ENCODE assay signal across 7 cellular contexts in genomic region chr11:87097582-87097981, GRCh38. TPM values are rescaled to one million over a fixed set of nuclear protein-coding genes. Genes with fewer than 3 reads are reported as not detected.
DNase-seq lines count a peak whose midpoint lies in the region; ATAC-seq and TF ChIP-seq lines count a peak whose summit lies in the region.

No MANE protein-coding gene starts in this region.

- intact Hi-C loops in mammary epithelial cell (cut with micrococcal nuclease) (loop anchor here (2.0 to 10.0 kb wide), 2 partner anchors 103 to 193 kb away; no protein-coding TSS in a partner anchor), left lung (cut with DNase I) (no loop called here)

- H3K4me1 Mint-ChIP-seq in stimulated activated naive CD8-positive, alpha-beta T cell treated with anti-CD3 and anti-CD28 coated beads, Interleukin-15, Interleukin-2, amounts not matched to agents 100 ng/mL and 50 ng/mL, for 24 hours (ENCODE audit: low read depth) = peaks cover 8% of the 10 kb centered on the region

- dilution Hi-C loops in mammary epithelial cell (cut with HindIII; ENCODE audit: low sequenced_read_pairs) = no loop called here

- DNase-seq in G401 (ENCODE audit: low spot score) (peak; percentile 3), HL-60 (ENCODE audit: low read depth in 1 of 2, low spot score in 1 of 2) (peak; percentile 14 to 66), SIG-M5 treated with dmso at 0.1 percent for 504 hours (lab: John Stamatoyannopoulos, UW; ENCODE audit: unreplicated experiment) (peak; percentile 80), mammary epithelial cell (peak; percentile 22), left lung (no peak)

- H3K36me3 Mint-ChIP-seq in stimulated activated naive CD8-positive, alpha-beta T cell treated with anti-CD3 and anti-CD28 coated beads, Interleukin-15, Interleukin-2, amounts not matched to agents 100 ng/mL and 50 ng/mL, for 24 hours (ENCODE audit: low read depth) = peaks cover 38% of the 10 kb centered on the region

- no peak overlapping the region for H3K4me2 ChIP-seq in mammary epithelial cell (ENCODE audit: insufficient read depth, low read depth, low read length)

- TF ChIP-seq CTCF in HL-60 (IDR thresholded peaks at IDR 0.05; ENCODE audit: insufficient read depth, low read length) (peak; percentile 72), mammary epithelial cell (conservative IDR thresholded peaks at IDR 0.05 in 1 of 2, IDR thresholded peaks at IDR 0.05 in 1 of 2; ENCODE audit: extremely low read depth in 1 of 2, insufficient read depth in 1 of 2, low read depth in 1 of 2, low read length in 2 of 2) (peak; percentile 80 to 81), left lung (IDR thresholded peaks at IDR 0.05) (peak; percentile 48 to 53)

- H3K79me2 ChIP-seq in mammary epithelial cell (ENCODE audit: insufficient read depth, low read length) = no peaks in the 10 kb centered on the region

- no TSS peak for BruUV-seq in mammary epithelial cell (replicated peaks; lab: Mats Ljungman, UMichigan)

- no peak overlapping the region for H2AFZ ChIP-seq in mammary epithelial cell (ENCODE audit: low read depth, low read length)

- H3K36me3 ChIP-seq in mammary epithelial cell (ENCODE audit: insufficient read depth, low read length) (no peaks in the 10 kb centered on the region), left lung (peaks cover 0 to 18% of the 10 kb centered on the region in 2 donors)

- H3K27ac ChIP-seq in HL-60 (replicated peaks) (no peak overlapping the region), mammary epithelial cell (ENCODE audit: insufficient read depth, low read depth, low read length) (no peak overlapping the region), left lung (no peak overlapping the region)

- ATAC-seq in GM19463 (IDR thresholded peaks at IDR 0.05; ENCODE audit: unreplicated experiment) (peak; percentile 99), left lung (peak; percentile 81)

- H3K4me3 ChIP-seq in HL-60 (replicated peaks; ENCODE audit: insufficient read depth, low read length) = no peak overlapping the region
- no peak overlapping the region for H3K4me3 ChIP-seq in mammary epithelial cell (replicated peaks in 1 of 3; ENCODE audit: insufficient read depth in 1 of 3, low read depth in 2 of 3, low read length in 3 of 3)
- no peak overlapping the region for H3K4me3 ChIP-seq in left lung

- no peak overlapping the region for H3K4me3 Mint-ChIP-seq in stimulated activated naive CD8-positive, alpha-beta T cell treated with anti-CD3 and anti-CD28 coated beads, Interleukin-15, Interleukin-2, amounts not matched to agents 100 ng/mL and 50 ng/mL, for 24 hours

- no peaks in the 10 kb centered on the region for H4K20me1 ChIP-seq in mammary epithelial cell (ENCODE audit: insufficient read depth, low read length)

- H3K9me3 ChIP-seq in mammary epithelial cell (replicated peaks; ENCODE audit: insufficient read depth, low read length) (no peaks in the 10 kb centered on the region), left lung (peaks cover 0 to 9% of the 10 kb centered on the region in 2 donors)

- peak overlapping the region; percentile 31 for H3K27ac Mint-ChIP-seq in stimulated activated naive CD8-positive, alpha-beta T cell treated with anti-CD3 and anti-CD28 coated beads, Interleukin-15, Interleukin-2, amounts not matched to agents 100 ng/mL and 50 ng/mL, for 24 hours

- in situ Hi-C loops in G401 (cut with HindIII; ENCODE audit: low sequenced_read_pairs) = no loop called here
- in situ Hi-C loops in mammary epithelial cell (cut with MboI; ENCODE audit: low sequenced_read_pairs in 2 of 2) = no loop called here

- H3K9me3 Mint-ChIP-seq in stimulated activated naive CD8-positive, alpha-beta T cell treated with anti-CD3 and anti-CD28 coated beads, Interleukin-15, Interleukin-2, amounts not matched to agents 100 ng/mL and 50 ng/mL, for 24 hours = peaks cover 4% of the 10 kb centered on the region

- H3K4me1 ChIP-seq in mammary epithelial cell (ENCODE audit: insufficient read depth, low read length) (no peaks in the 10 kb centered on the region), left lung (no peaks in the 10 kb centered on the region)

- H3K27me3 Mint-ChIP-seq in stimulated activated naive CD8-positive, alpha-beta T cell treated with anti-CD3 and anti-CD28 coated beads, Interleukin-15, Interleukin-2, amounts not matched to agents 100 ng/mL and 50 ng/mL, for 24 hours = no peaks in the 10 kb centered on the region

- 67% methylated on average over 3 of the region's 3 CpGs for WGBS in mammary epithelial cell (ENCODE audit: low coverage, missing lambda C conversion rate)

- no peaks in the 10 kb centered on the region for H3K27me3 ChIP-seq in HL-60 (ENCODE audit: insufficient read depth, poor library complexity, severe bottlenecking)
- no peaks in the 10 kb centered on the region for H3K27me3 ChIP-seq in mammary epithelial cell (ENCODE audit: insufficient read depth, low read length)
- no peaks in the 10 kb centered on the region for H3K27me3 ChIP-seq in left lung

- no peak overlapping the region for H3K9ac ChIP-seq in mammary epithelial cell (ENCODE audit: insufficient read depth, low read length)

- CTCF ChIA-PET in mammary epithelial cell (lab: Charles Lee; ENCODE audit: low non-redundant PET) = interaction anchor here (0.6 to 0.7 kb wide), 3 partner anchors 101 to 1554 kb away, joined by 3 to 8 read pairs (median 4); no protein-coding TSS in a partner anchor

RNA-seq across cellular contexts. Expression of gene TMEM135, which starts 59.8 kb away (rescaled TPM):
- total RNA-seq in G401 (2014; rRNA removed; shearing (Covaris generic)) = 67.1 and 83.3 TPM in 2 replicates
- 10 to 100 TPM; 30.8 to 37.3 TPM for total RNA-seq in mammary epithelial cell
- 24.4 TPM for polyA plus RNA-seq in mammary epithelial cell
- 47.2 TPM for polyA minus RNA-seq in mammary epithelial cell
- total RNA-seq in left lung = 10 to 100 TPM; 21.3 to 26.6 TPM

Comparison
In these comparisons a context has a peak if more than half of its experiments do, and no peak if none do; other contexts are left out.
1. DNase-seq: peak in G401 (single experiment), HL-60 (2 of 2), SIG-M5 treated with dmso at 0.1 percent for 504 hours (single experiment) and mammary epithelial cell (single experiment); none in left lung (0 of 2).
2. Peak in every context shown above with its lines, with median percentiles within 50 percentile points of each other: CTCF ChIP-seq.